ENCODE assay signal across 24 cellular contexts in genomic region chr7:155323001-155323638, GRCh38.
"Had no signal": no experiment of that assay in that cellular context is flagged by ENCODE, and none has a peak within 500 bp of the region (broad histone marks: within the 10 kb centered on the region; RNA-seq: fewer than 3 reads in every experiment).

No MANE protein-coding gene starts in this region.

- H3K9me3 Mint-ChIP-seq: effector memory CD8-positive, alpha-beta T cell had no signal

- H3K4me3 Mint-ChIP-seq: activated CD8-positive, alpha-beta T cell treated with anti-CD3 and anti-CD28 coated beads, Interleukin-2, amount 10 ng/mL, durations not matched to agents 7 days and 5 days; central memory CD8-positive, alpha-beta T cell; effector memory CD8-positive, alpha-beta T cell; nephron; stimulated activated naive CD8-positive, alpha-beta T cell treated with anti-CD3 and anti-CD28 coated beads, Interleukin-15, Interleukin-2, amounts not matched to agents 100 ng/mL and 50 ng/mL, for 24 hours had no signal

- H3K27ac Mint-ChIP-seq: activated CD8-positive, alpha-beta T cell treated with anti-CD3 and anti-CD28 coated beads, Interleukin-2, amount 10 ng/mL, durations not matched to agents 7 days and 5 days; activated naive CD4-positive, alpha-beta T cell treated with anti-CD3 and anti-CD28 coated beads, Interleukin-2, amount 50 U/mL, for 72 hours; effector memory CD8-positive, alpha-beta T cell; nephron; stimulated activated naive CD8-positive, alpha-beta T cell treated with anti-CD3 and anti-CD28 coated beads, Interleukin-15, Interleukin-2, amounts not matched to agents 100 ng/mL and 50 ng/mL, for 24 hours had no signal

- H3K4me1 Mint-ChIP-seq: central memory CD8-positive, alpha-beta T cell; nephron had no signal

- DNase-seq: activated CD4-positive, alpha-beta T cell treated with anti-CD3 and anti-CD28 coated beads for 1 hour; activated CD4-positive, alpha-beta T cell treated with anti-CD3 and anti-CD28 coated beads, Interleukin-2, amount 50 U/mL, for 1 hour; activated CD8-positive, alpha-beta T cell treated with anti-CD3 and anti-CD28 coated beads, Interleukin-2, amount 10 ng/mL, durations not matched to agents 7 days and 5 days; activated T-cell treated with anti-CD3 and anti-CD28 coated beads, Interleukin-2, amount 50 U/mL, for 1 hour; amniotic stem cell; colonic mucosa; dorsolateral prefrontal cortex; effector memory CD8-positive, alpha-beta T cell; heart left ventricle; islet precursor cell; left colon; mesenchymal stem cell; ovary; stimulated activated CD4-positive, alpha-beta T cell treated with anti-CD3 and anti-CD28 coated beads, Interleukin-4, amount 100 ng/mL, for 1 hour; tibial artery; WERI-Rb-1 had no signal

- ATAC-seq: activated CD8-positive, alpha-beta T cell treated with anti-CD3 and anti-CD28 coated beads, Interleukin-2, amount 10 ng/mL, durations not matched to agents 7 days and 5 days; effector memory CD8-positive, alpha-beta T cell; esophagus mucosa; gastroesophageal sphincter; left colon had no signal

- H3K4me3 ChIP-seq: breast epithelium, colonic mucosa, dorsolateral prefrontal cortex, gastroesophageal sphincter, heart left ventricle, ovary, prostate gland, tibial artery had no signal
